Comparison of ENCODE assay signal across 11 cellular contexts in the genomic region with DNA sequence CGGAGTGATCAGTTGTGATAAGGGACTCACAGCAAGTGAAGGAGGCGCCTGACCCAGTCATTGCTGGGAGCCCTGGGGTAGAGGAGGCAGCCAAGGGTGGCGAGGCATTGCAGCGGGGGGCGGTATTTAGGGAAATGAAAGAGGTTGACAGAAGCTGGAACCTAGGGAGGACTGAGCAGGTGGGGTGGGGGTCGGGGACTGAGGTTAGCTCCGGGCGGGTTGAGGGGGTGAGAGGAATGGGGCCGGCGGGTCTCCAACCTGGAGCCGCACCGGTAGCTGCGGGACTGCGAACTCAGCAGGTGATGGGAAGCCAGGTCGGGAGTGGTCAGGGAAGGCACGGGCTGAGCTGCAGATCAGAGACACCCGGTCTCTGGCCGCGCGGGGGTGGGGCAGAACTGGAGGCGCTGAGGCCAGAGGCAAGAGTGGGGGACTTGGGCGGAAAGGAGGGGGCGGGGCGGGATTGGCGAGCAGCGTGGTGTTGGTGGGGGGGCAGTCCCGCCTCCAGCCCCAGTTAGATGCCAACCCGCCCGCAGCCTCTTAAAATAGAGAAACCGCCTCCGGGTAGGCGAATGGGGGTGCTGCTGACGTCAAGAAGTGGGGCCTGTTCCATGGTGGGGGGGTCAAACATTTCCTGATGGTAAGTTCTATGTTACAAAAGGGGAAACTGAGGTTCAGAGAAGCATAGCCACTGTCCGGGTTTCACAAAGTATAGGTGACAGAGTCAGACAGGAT. TPM values are rescaled to one million over a fixed set of nuclear protein-coding genes. Genes with fewer than 3 reads are reported as not detected.
DNase-seq lines count a peak whose midpoint lies in the region; ATAC-seq, FAIRE-seq and TF ChIP-seq lines count a peak whose summit lies in the region.
"Had no signal": no experiment of that assay in that cellular context is flagged by ENCODE, and none has a peak within 500 bp of the region (broad histone marks: within the 10 kb centered on the region; RNA-seq: fewer than 3 reads in every experiment).

No MANE protein-coding gene starts in this region.

- BruUV-seq in endothelial cell of umbilical vein (replicated peaks; lab: Mats Ljungman, UMichigan) = no TSS peak

- peak; percentile 37 for DNase-seq in DMS53 (lab: John Stamatoyannopoulos, UW)
- no peak for DNase-seq in DMS53 treated with DMSO at 0.1 percent for 48 hours (lab: John Stamatoyannopoulos, UW; ENCODE audit: unreplicated experiment)
- peak; percentile 27 for DNase-seq in SW480 (ENCODE audit: low spot score)
- no peak for DNase-seq in endothelial cell of umbilical vein (ENCODE audit: low read depth, low spot score)
- peak; percentile 77 for DNase-seq in stimulated activated naive CD8-positive, alpha-beta T cell treated with anti-CD3 and anti-CD28 coated beads, Interleukin-15, Interleukin-2, amounts not matched to agents 100 U/mL and 50 U/mL, for 24 hours
- DNase-seq in NCI-H2171 treated with DMSO at 0.1 percent for 48 hours (lab: John Stamatoyannopoulos, UW) = no peak
- no peak for DNase-seq in midbrain (lab: John Stamatoyannopoulos, UW)

- peaks cover 16 to 20% of the 10 kb centered on the region in 2 experiments for H3K27me3 ChIP-seq in endothelial cell of umbilical vein (ENCODE audit: control insufficient read depth in 2 of 2, insufficient read depth in 2 of 2, low read length in 2 of 2)

- H3K4me2 ChIP-seq in endothelial cell of umbilical vein (ENCODE audit: insufficient read depth, low read length) = no peak overlapping the region

- H3K9ac ChIP-seq in endothelial cell of umbilical vein (replicated peaks; ENCODE audit: extremely low read depth, insufficient read depth, low read length) = no peak overlapping the region

- CTCF ChIA-PET in endothelial cell of umbilical vein (lab: Charles Lee) = interaction anchor here (0.6 to 5.3 kb wide), 2 partner anchors 12 to 14 kb away, joined by 3 to 22 read pairs; no protein-coding TSS in a partner anchor

- no peaks in the 10 kb centered on the region for H4K20me1 ChIP-seq in endothelial cell of umbilical vein (replicated peaks; ENCODE audit: control insufficient read depth, extremely low read depth, insufficient read depth, low read length)

- no peak for TF ChIP-seq POLR2A in endothelial cell of umbilical vein (IDR thresholded peaks at IDR 0.05; ENCODE audit: low read depth, low read length)

- no peaks in the 10 kb centered on the region for H3K36me3 ChIP-seq in endothelial cell of umbilical vein (ENCODE audit: control insufficient read depth in 2 of 2, extremely low read depth in 1 of 2, insufficient read depth in 2 of 2, low read length in 2 of 2)

- no peaks in the 10 kb centered on the region for H3K9me3 ChIP-seq in endothelial cell of umbilical vein (replicated peaks; ENCODE audit: control insufficient read depth, insufficient read depth, low read length)

- TF ChIP-seq CTCF in endothelial cell of umbilical vein (IDR thresholded peaks at IDR 0.05; ENCODE audit: extremely low read depth in 1 of 2, insufficient read depth in 1 of 2, low read depth in 1 of 2, low read length in 2 of 2) = no peak

- ATAC-seq in HG02852 (IDR thresholded peaks at IDR 0.05; ENCODE audit: unreplicated experiment) = peak; percentile 48
- peak; percentile 47 for ATAC-seq in stimulated activated naive CD8-positive, alpha-beta T cell treated with anti-CD3 and anti-CD28 coated beads, Interleukin-15, Interleukin-2, amounts not matched to agents 100 U/mL and 50 U/mL, for 24 hours

- H2AFZ ChIP-seq in endothelial cell of umbilical vein (ENCODE audit: low read depth, low read length) = no peak overlapping the region

- FAIRE-seq in endothelial cell of umbilical vein (lab: Jason Lieb, UNC) = no peak
- FAIRE-seq: A204.1, islet of Langerhans had no signal

- H3K27ac ChIP-seq in endothelial cell of umbilical vein (ENCODE audit: insufficient read depth, low read depth, low read length) = no peak overlapping the region
- H3K27ac ChIP-seq: VCaP had no signal

- intact Hi-C loops in endothelial cell of umbilical vein (cut with micrococcal nuclease) = no loop called here

- peaks cover 5% of the 10 kb centered on the region for H3K4me1 ChIP-seq in endothelial cell of umbilical vein (ENCODE audit: control insufficient read depth, extremely low read depth, insufficient read depth, low read length)

- POLR2A ChIA-PET in endothelial cell of umbilical vein (lab: Charles Lee) = no interaction called here

- dilution Hi-C loops in endothelial cell of umbilical vein (cut with MboI; ENCODE audit: extremely low pct_ligation_motif_present, low sequenced_read_pairs) = no loop called here

- H3K4me3 ChIP-seq in endothelial cell of umbilical vein (replicated peaks in 1 of 3; ENCODE audit: insufficient read depth in 1 of 3, low read depth in 1 of 3, low read length in 3 of 3) = no peak overlapping the region

- H3K9me1 ChIP-seq in endothelial cell of umbilical vein (replicated peaks; ENCODE audit: control insufficient read depth, extremely low read depth, insufficient read depth, low read length) = no peaks in the 10 kb centered on the region

- no peaks in the 10 kb centered on the region for H3K79me2 ChIP-seq in endothelial cell of umbilical vein (ENCODE audit: control insufficient read depth, insufficient read depth, low read length)

TF ChIP-seq in endothelial cell of umbilical vein, 7 proteins besides CTCF, POLR2A, EP300 and RAD21:
- TF ChIP-seq EZH2 (IDR thresholded peaks at IDR 0.05; ENCODE audit: borderline replicate concordance, low read depth, low read length, severe bottlenecking) = peak; percentile 41
- no peak for TF ChIP-seq JUN (IDR thresholded peaks at IDR 0.05; ENCODE audit: borderline replicate concordance, insufficient read depth, insufficient read length, low read depth)

RNA-seq across cellular contexts. Expression of gene MAST3, which starts 1.5 kb away (rescaled TPM):
- 2.7 and 4.2 TPM in 2 replicates for total RNA-seq in endothelial cell of umbilical vein
- 1.5 TPM in 2 replicates for polyA plus RNA-seq in endothelial cell of umbilical vein
- 0.94 and 1.1 TPM in 2 replicates for polyA plus RNA-seq in endothelial cell of umbilical vein (2011; cell fraction: cytosol; rRNA removed)
- polyA plus RNA-seq in endothelial cell of umbilical vein (2011; cell fraction: nucleus; rRNA removed) = 2.3 and 2.4 TPM in 2 replicates
- polyA plus RNA-seq in endothelial cell of umbilical vein (2012) = 1.9 and 3.3 TPM in 2 replicates
- 2.4 and 2.5 TPM in 2 replicates for polyA minus RNA-seq in endothelial cell of umbilical vein
- 4.2 TPM for polyA minus RNA-seq in endothelial cell of umbilical vein (2011; cell fraction: cytosol; rRNA and poly(A)+ RNA removed)
- polyA minus RNA-seq in endothelial cell of umbilical vein (2011; cell fraction: nucleus; rRNA and poly(A)+ RNA removed) = 1.9 and 2.2 TPM in 2 replicates

RNA-seq across cellular contexts. Expression of gene IL12RB1, which starts 12.3 kb away (rescaled TPM):
- total RNA-seq in endothelial cell of umbilical vein = not detected in 2 replicates
- not detected in 2 replicates for polyA plus RNA-seq in endothelial cell of umbilical vein
- not detected in 2 replicates for polyA plus RNA-seq in endothelial cell of umbilical vein (2011; cell fraction: cytosol; rRNA removed)
- not detected in 2 replicates for polyA plus RNA-seq in endothelial cell of umbilical vein (2011; cell fraction: nucleus; rRNA removed)
- not detected in 2 replicates for polyA plus RNA-seq in endothelial cell of umbilical vein (2012)
- not detected in 2 replicates for polyA minus RNA-seq in endothelial cell of umbilical vein
- not detected for polyA minus RNA-seq in endothelial cell of umbilical vein (2011; cell fraction: cytosol; rRNA and poly(A)+ RNA removed)
- not detected in 2 replicates for polyA minus RNA-seq in endothelial cell of umbilical vein (2011; cell fraction: nucleus; rRNA and poly(A)+ RNA removed)

RNA-seq across cellular contexts. Expression of gene PIK3R2, which starts 53.9 kb away (rescaled TPM):
- 14.4 and 15.2 TPM in 2 replicates for total RNA-seq in endothelial cell of umbilical vein
- polyA plus RNA-seq in endothelial cell of umbilical vein = 7.5 and 8.1 TPM in 2 replicates
- 4.4 and 5.8 TPM in 2 replicates for polyA plus RNA-seq in endothelial cell of umbilical vein (2011; cell fraction: cytosol; rRNA removed)
- polyA plus RNA-seq in endothelial cell of umbilical vein (2011; cell fraction: nucleus; rRNA removed) = 13.3 and 13.5 TPM in 2 replicates
- 7.9 and 10.4 TPM in 2 replicates for polyA plus RNA-seq in endothelial cell of umbilical vein (2012)
- polyA minus RNA-seq in endothelial cell of umbilical vein = 3.2 TPM in 1 of 2 replicates, not detected in the other
- polyA minus RNA-seq in endothelial cell of umbilical vein (2011; cell fraction: cytosol; rRNA and poly(A)+ RNA removed) = 17.9 TPM
- 5.6 and 6.2 TPM in 2 replicates for polyA minus RNA-seq in endothelial cell of umbilical vein (2011; cell fraction: nucleus; rRNA and poly(A)+ RNA removed)

Comparison
In these comparisons a context has a peak if more than half of its experiments do, and no peak if none do; other contexts are left out.
1. DNase-seq: peak in DMS53 (single experiment), SW480 (single experiment) and stimulated activated naive CD8-positive, alpha-beta T cell treated with anti-CD3 and anti-CD28 coated beads, Interleukin-15, Interleukin-2, amounts not matched to agents 100 U/mL and 50 U/mL, for 24 hours (single experiment); none in DMS53 treated with DMSO at 0.1 percent for 48 hours (single experiment), endothelial cell of umbilical vein (single experiment), NCI-H2171 treated with DMSO at 0.1 percent for 48 hours (single experiment) and midbrain (single experiment).